Comparison of ENCODE assay signal across 19 cellular contexts in genomic region chr21:36148886-36149285, GRCh38. TPM values are rescaled to one million over a fixed set of nuclear protein-coding genes. Genes with fewer than 3 reads are reported as not detected.
DNase-seq lines count a peak whose midpoint lies in the region; ATAC-seq and TF ChIP-seq lines count a peak whose summit lies in the region.
"Had no signal": no experiment of that assay in that cellular context is flagged by ENCODE, and none has a peak within 500 bp of the region (broad histone marks: within the 10 kb centered on the region; RNA-seq: fewer than 3 reads in every experiment).

No MANE protein-coding gene starts in this region.

- no peak overlapping the region for H2AFZ ChIP-seq in trophoblast cell (ENCODE audit: insufficient read depth, low read length, poor library complexity)

- H3K36me3 ChIP-seq in heart left ventricle = peaks cover 0 to 18% (median 0%) of the 10 kb centered on the region in 9 donors
- no peaks in the 10 kb centered on the region for H3K36me3 ChIP-seq in colonic mucosa
- peaks cover 13 to 15% of the 10 kb centered on the region in 2 experiments for H3K36me3 ChIP-seq in trophoblast cell (ENCODE audit: control insufficient read depth in 1 of 2, insufficient read depth in 2 of 2, low read length in 2 of 2)
- H3K36me3 ChIP-seq: BE2C; BLaER1 treated with 17β-estradiol and CSF1 and Interleukin-3, amounts not matched to agents 10 nM and 100 nM had no signal

- ATAC-seq in heart left ventricle (no peak), GM21447 (IDR thresholded peaks at IDR 0.05; ENCODE audit: unreplicated experiment) (no peak)

- no peak overlapping the region for H3K4me2 ChIP-seq in trophoblast cell (ENCODE audit: low read length)

- no peak overlapping the region for H2BK5ac ChIP-seq in trophoblast cell (ENCODE audit: low read depth, low read length, poor library complexity)

- no peak overlapping the region for H2AK5ac ChIP-seq in trophoblast cell (ENCODE audit: low read length)

- H3K9me3 ChIP-seq in heart left ventricle = peaks cover 0 to 5% (median 0%) of the 10 kb centered on the region in 12 donors
- H3K9me3 ChIP-seq in colonic mucosa = no peaks in the 10 kb centered on the region
- H3K9me3 ChIP-seq in trophoblast cell (ENCODE audit: insufficient read depth, low read depth, low read length) = no peaks in the 10 kb centered on the region
- H3K9me3 ChIP-seq: BE2C had no signal

- H3K18ac ChIP-seq in trophoblast cell (ENCODE audit: low read length) = no peak overlapping the region

- H3K27me3 ChIP-seq in heart left ventricle = no peaks in the 10 kb centered on the region
- no peaks in the 10 kb centered on the region for H3K27me3 ChIP-seq in colonic mucosa
- no peaks in the 10 kb centered on the region for H3K27me3 ChIP-seq in trophoblast cell (ENCODE audit: insufficient read depth, low read length)
- H3K27me3 ChIP-seq: BE2C; BLaER1 treated with 17β-estradiol and CSF1 and Interleukin-3, amounts not matched to agents 10 nM and 100 nM had no signal

- H3K4me1 ChIP-seq in heart left ventricle = peaks cover 0 to 22% (median 14%) of the 10 kb centered on the region in 12 donors
- peaks cover 7% of the 10 kb centered on the region for H3K4me1 ChIP-seq in colonic mucosa
- H3K4me1 ChIP-seq in trophoblast cell (ENCODE audit: control insufficient read depth in 1 of 2, insufficient read depth in 2 of 2, low read length in 2 of 2) = peaks cover 3 to 7% of the 10 kb centered on the region in 2 experiments
- H3K4me1 ChIP-seq: BE2C had no signal

- no peaks in the 10 kb centered on the region for H3K9me3 Mint-ChIP-seq in chondrocyte (ENCODE audit: low read depth)

- no peak overlapping the region for H3K9ac ChIP-seq in colonic mucosa (ENCODE audit: low read depth in 2 of 2, low read length in 2 of 2)
- no peak overlapping the region for H3K9ac ChIP-seq in trophoblast cell (ENCODE audit: low read length)
- H3K9ac ChIP-seq: GM23248 had no signal

- no peak overlapping the region for H2BK12ac ChIP-seq in trophoblast cell (ENCODE audit: low read length)

- no peak overlapping the region for H3K27ac Mint-ChIP-seq in chondrocyte (ENCODE audit: unreplicated experiment)

- no peak overlapping the region for H3K4me3 Mint-ChIP-seq in chondrocyte (ENCODE audit: unreplicated experiment)

- H3K4me3 ChIP-seq in heart left ventricle (no peak overlapping the region), colonic mucosa (no peak overlapping the region), trophoblast cell (ENCODE audit: low read depth, low read length) (no peak overlapping the region)
- H3K4me3 ChIP-seq: GM23248 had no signal

- H3K27me3 Mint-ChIP-seq in chondrocyte (ENCODE audit: low read depth) = no peaks in the 10 kb centered on the region
- H3K27me3 Mint-ChIP-seq: CD4-positive, alpha-beta memory T cell had no signal

- no peaks in the 10 kb centered on the region for H3K79me1 ChIP-seq in trophoblast cell (ENCODE audit: low read length)

- H3K36me3 Mint-ChIP-seq in chondrocyte (ENCODE audit: low read depth) = no peaks in the 10 kb centered on the region

- H4K8ac ChIP-seq in trophoblast cell (ENCODE audit: low read depth, low read length) = no peak overlapping the region

- WGBS in heart left ventricle, 4 donors = 96 to 97% (median 97%) methylated on average over 3 of the region's 3 CpGs
- WGBS in trophoblast cell (ENCODE audit: extremely low coverage, insufficient coverage, insufficient read length) = no CpG with 5 or more reads among the region's 3 CpGs

- H4K91ac ChIP-seq in trophoblast cell (ENCODE audit: low read depth, low read length) = no peak overlapping the region

- H2BK120ac ChIP-seq in trophoblast cell (ENCODE audit: insufficient read depth, low read length, poor library complexity) = no peak overlapping the region

- peaks cover 7% of the 10 kb centered on the region for H3K4me1 Mint-ChIP-seq in chondrocyte (ENCODE audit: low read depth)

- H4K12ac ChIP-seq in trophoblast cell (ENCODE audit: low read depth, low read length) = no peak overlapping the region

- H3K27ac ChIP-seq in heart left ventricle = no peak overlapping the region
- H3K27ac ChIP-seq in colonic mucosa = no peak overlapping the region
- H3K27ac ChIP-seq in trophoblast cell (ENCODE audit: low read depth, low read length) = no peak overlapping the region
- H3K27ac ChIP-seq: 22Rv1, GM23248 had no signal

- intact Hi-C loops in cardiac septum (cut with DNase I) = no loop called here
- intact Hi-C loops in heart left ventricle (cut with DNase I) = no loop called here
- intact Hi-C loops in posterior vena cava (cut with DNase I) = no loop called here
- intact Hi-C loops in colonic mucosa (cut with DNase I) = no loop called here

- no peak overlapping the region for H3K14ac ChIP-seq in trophoblast cell (ENCODE audit: low read length)

- no peak for TF ChIP-seq POLR2A in heart left ventricle (IDR thresholded peaks at IDR 0.05)

- DNase-seq in cardiac septum (ENCODE audit: low spot score) = peak; percentile 66
- no peak for DNase-seq in heart left ventricle
- peak; percentile 14 for DNase-seq in chondrocyte (ENCODE audit: low spot score)
- peak; percentile 52 for DNase-seq in posterior vena cava (ENCODE audit: low spot score)
- no peak for DNase-seq in colonic mucosa
- DNase-seq in trophoblast cell = no peak
- DNase-seq: BE2C; Calu3; CD4-positive, alpha-beta memory T cell; COR-L47; DMS53; DMS79 treated with DMSO at 0.1 percent for 48 hours; GF-D8; GM23248; H7; HCEC 1CT had no signal

- H3K4ac ChIP-seq in trophoblast cell (ENCODE audit: low read depth, low read length) = no peak overlapping the region

- no peak overlapping the region for H3K23ac ChIP-seq in trophoblast cell (ENCODE audit: low read length)

- TF ChIP-seq CTCF in heart left ventricle (IDR thresholded peaks at IDR 0.05) = no peak
- no peak for TF ChIP-seq CTCF in chondrocyte (IDR thresholded peaks at IDR 0.05)
- no peak for TF ChIP-seq CTCF in colonic mucosa (IDR thresholded peaks at IDR 0.05)

- H3K79me2 ChIP-seq in trophoblast cell (ENCODE audit: control insufficient read depth, insufficient read depth, low read length, poor library complexity) = no peaks in the 10 kb centered on the region

RNA-seq across cellular contexts. Expression of gene DOP1B, which starts 7.7 kb away (rescaled TPM):
- 7.6 TPM for total RNA-seq in cardiac septum
- 10 to 100 TPM; 10.6 to 26.5 (median 15.5) TPM for total RNA-seq in heart left ventricle
- 1 to 10 TPM; 5.1 to 6.1 TPM for polyA plus RNA-seq in heart left ventricle
- 17.1 to 23.1 TPM (median 17.8 TPM) in 3 replicates for total RNA-seq in chondrocyte
- total RNA-seq in posterior vena cava = 10 to 100 TPM; 12.4 to 17.2 TPM
- 10 to 100 TPM; 72.5 to 78.8 TPM for total RNA-seq in colonic mucosa
- polyA plus RNA-seq in trophoblast cell (2013) = 26.7 and 27.3 TPM in 2 replicates

RNA-seq across cellular contexts. Expression of gene CBR3, which starts 14.0 kb away (rescaled TPM):
- total RNA-seq in cardiac septum = 2.1 TPM
- total RNA-seq in heart left ventricle = 1 to 10 TPM; 1.4 to 5.5 (median 2.9) TPM
- 1 to 10 TPM; 2.7 to 4.2 TPM for polyA plus RNA-seq in heart left ventricle
- total RNA-seq in chondrocyte = 3.4 to 7.4 TPM (median 3.5 TPM) in 3 replicates
- total RNA-seq in posterior vena cava = 10 to 100 TPM; 12.2 to 12.5 TPM
- total RNA-seq in colonic mucosa = 1 to 10 TPM; 2.2 TPM
- polyA plus RNA-seq in trophoblast cell (2013) = 2.9 and 3.3 TPM in 2 replicates

Comparison
In these comparisons a context has a peak if more than half of its experiments do, and no peak if none do; other contexts are left out.
1. DNase-seq: peak in cardiac septum (single experiment), chondrocyte (single experiment) and posterior vena cava (single experiment); none in heart left ventricle (0 of 5), colonic mucosa (single experiment) and trophoblast cell (0 of 2).